In genomic region chr14:69637503-69638030, GRCh38 we compare ENCODE assay signal across 10 cellular contexts. TPM values are rescaled to one million over a fixed set of nuclear protein-coding genes. Genes with fewer than 3 reads are reported as not detected.
DNase-seq lines count a peak whose midpoint lies in the region; ATAC-seq and TF ChIP-seq lines count a peak whose summit lies in the region.
"Had no signal": no experiment of that assay in that cellular context is flagged by ENCODE, and none has a peak within 500 bp of the region (broad histone marks: within the 10 kb centered on the region; RNA-seq: fewer than 3 reads in every experiment).

No MANE protein-coding gene starts in this region.

- ATAC-seq in natural killer cell (peak in 2 of 3 donors; percentile 20 to 40), HG03175 (IDR thresholded peaks at IDR 0.05; ENCODE audit: unreplicated experiment) (no peak)

- H3K4me3 ChIP-seq in HUES64 (ENCODE audit: low read length) (no peak overlapping the region), coronary artery (peak overlapping the region; percentile 42)
- H3K4me3 ChIP-seq: lung had no signal

- H3K27ac ChIP-seq in HUES64 (ENCODE audit: low read depth, low read length) (peak overlapping the region; percentile 59; the same call in 1 of the 2 replicates), coronary artery (peak overlapping the region; percentile 23 to 73)

- 15% methylated on average over 3 of the region's 3 CpGs for WGBS in HUES64

- TF ChIP-seq CTCF in CD14-positive monocyte (IDR thresholded peaks at IDR 0.05) (no peak), coronary artery (IDR thresholded peaks at IDR 0.05) (no peak), natural killer cell (IDR thresholded peaks at IDR 0.05) (no peak)

- H3K9me3 Mint-ChIP-seq in CD14-positive monocyte (peaks cover 17 to 23% (median 20%) of the 10 kb centered on the region in 7 donors), natural killer cell (peaks cover 2 to 3% of the 10 kb centered on the region in 2 donors)

- H3K36me3 ChIP-seq in HUES64 (ENCODE audit: insufficient read depth, low read length) = no peaks in the 10 kb centered on the region

- H3K27me3 Mint-ChIP-seq in CD14-positive monocyte (ENCODE audit: low read depth in 3 of 3) = peaks cover 0 to 2% (median 0%) of the 10 kb centered on the region in 3 donors
- no peaks in the 10 kb centered on the region for H3K27me3 Mint-ChIP-seq in natural killer cell (ENCODE audit: low read depth in 2 of 2)

- peak; percentile 63 for DNase-seq in CD14-positive monocyte (ENCODE audit: low spot score)
- no peak for DNase-seq in coronary artery (ENCODE audit: low spot score)
- DNase-seq in natural killer cell = no peak
- DNase-seq in NCI-H446 treated with DMSO at 0.1 percent for 48 hours (lab: John Stamatoyannopoulos, UW) = no peak
- DNase-seq in midbrain (lab: John Stamatoyannopoulos, UW) = no peak
- no peak for DNase-seq in NCI-H1930 (lab: John Stamatoyannopoulos, UW)
- DNase-seq: activated gamma-delta T cell treated with Interleukin-2 at 50 U/mL for 16 hours had no signal

- H3K36me3 Mint-ChIP-seq in CD14-positive monocyte = peaks cover 39 to 53% of the 10 kb centered on the region in 2 donors
- peaks cover 14% of the 10 kb centered on the region for H3K36me3 Mint-ChIP-seq in natural killer cell

- H3K4me3 Mint-ChIP-seq in CD14-positive monocyte = peak overlapping the region; percentile 13 to 65
- H3K4me3 Mint-ChIP-seq in natural killer cell = peak overlapping the region; percentile 84

- intact Hi-C loops in CD14-positive monocyte (cut with micrococcal nuclease) (no loop called here), natural killer cell (cut with micrococcal nuclease) (loop anchor here (2.0 kb wide), 1 partner anchor 13 kb away; no protein-coding TSS in a partner anchor)

- peaks cover 36% of the 10 kb centered on the region for H3K4me1 ChIP-seq in HUES64 (ENCODE audit: insufficient read depth, low read length)

- peaks cover 75% of the 10 kb centered on the region for H3K4me1 Mint-ChIP-seq in CD14-positive monocyte
- H3K4me1 Mint-ChIP-seq in natural killer cell = peaks cover 91 to 96% of the 10 kb centered on the region in 2 donors

- peaks cover 15% of the 10 kb centered on the region for H3K9me3 ChIP-seq in HUES64 (ENCODE audit: insufficient read depth, low read depth, low read length)

- H3K27ac Mint-ChIP-seq in CD14-positive monocyte (peak overlapping the region; percentile 70 to 94 (median 90)), natural killer cell (peak overlapping the region; percentile 90 to 93)

- no peaks in the 10 kb centered on the region for H3K27me3 ChIP-seq in HUES64 (ENCODE audit: insufficient read depth, low read length)

- H3K9ac ChIP-seq in HUES64 (ENCODE audit: low read depth, low read length) = no peak overlapping the region

RNA-seq across cellular contexts. Expression of gene SUSD6, which starts 26.2 kb away (rescaled TPM):
- polyA plus RNA-seq in CD14-positive monocyte = 10 to 100 TPM; 17.3 to 30.1 TPM
- polyA plus RNA-seq in HUES64 (2013, experiment 1 of 2) = 3.4 TPM
- polyA plus RNA-seq in HUES64 (2013, experiment 2 of 2) = 3.4 TPM
- 100 to 1,000 TPM; 119 to 144 (median 140) TPM for total RNA-seq in natural killer cell
